9 cellular contexts compared by ENCODE assay signal in the genomic region with DNA sequence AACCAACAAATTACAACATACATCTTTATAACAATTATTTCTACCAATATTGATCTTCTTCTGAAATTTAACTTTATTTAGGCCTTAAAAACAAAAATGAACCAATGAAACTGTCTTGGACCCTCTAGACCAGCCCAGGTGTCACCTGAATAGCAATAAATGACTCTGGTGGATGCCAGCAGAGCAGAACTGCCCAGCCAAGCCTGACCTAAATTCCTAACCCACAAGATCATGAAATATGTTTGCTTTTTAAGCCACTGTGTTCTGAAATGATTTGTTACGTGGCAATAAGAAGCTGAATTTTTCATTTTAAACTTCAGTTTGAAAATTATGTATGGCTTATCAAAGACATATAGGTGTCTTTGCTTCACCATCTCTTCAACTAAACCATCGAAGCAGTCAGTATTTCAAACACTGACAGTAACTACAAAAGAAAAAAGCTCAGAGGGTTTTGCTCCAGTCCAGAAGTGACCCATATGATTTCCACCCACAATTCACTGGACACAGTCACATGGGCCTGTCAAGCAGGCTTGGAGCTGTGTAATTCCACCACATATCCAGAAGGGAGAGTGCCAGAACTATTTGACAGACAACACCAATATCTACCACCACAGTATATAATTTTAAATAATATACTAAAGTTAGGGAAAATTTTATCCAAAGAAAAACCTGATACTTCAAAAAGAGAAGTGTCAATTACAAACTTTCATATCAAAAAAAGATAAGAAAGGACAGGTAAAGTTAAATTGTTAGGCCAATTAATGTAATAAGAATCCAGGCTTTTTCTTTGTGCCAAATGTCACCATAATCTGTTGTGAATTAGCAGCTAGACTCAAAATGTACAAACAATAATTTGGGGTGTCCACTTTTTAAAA.
A peak's percentile ranks its signal among the peaks of the same experiment; 100 is the strongest.
DNase-seq lines count a peak whose midpoint lies in the region; ATAC-seq and TF ChIP-seq lines count a peak whose summit lies in the region.
"Had no signal": no experiment of that assay in that cellular context is flagged by ENCODE, and none has a peak within 500 bp of the region (broad histone marks: within the 10 kb centered on the region; RNA-seq: fewer than 3 reads in every experiment).

No MANE protein-coding gene starts in this region.

- peaks cover 10% of the 10 kb centered on the region for H3F3A ChIP-seq in SK-N-SH (replicated peaks; ENCODE audit: insufficient read depth)

- no peak for TF ChIP-seq EP300 in SK-N-SH (IDR thresholded peaks at IDR 0.05; ENCODE audit: borderline replicate concordance in 1 of 2, low read depth in 1 of 2, low read length in 1 of 2)

- peak; percentile 93 for TF ChIP-seq RAD21 in SK-N-SH (IDR thresholded peaks at IDR 0.05; ENCODE audit: low read length)

- H3K4me2 ChIP-seq in SK-N-SH = no peak overlapping the region

- WGBS in SK-N-SH (ENCODE audit: low lambda C conversion rate) = 88% methylated on average over 2 of the region's 2 CpGs

- peak; percentile 47 for ATAC-seq in GM19397 (IDR thresholded peaks at IDR 0.05; ENCODE audit: unreplicated experiment)

- H2AFZ ChIP-seq in SK-N-SH (ENCODE audit: low read depth) = no peak overlapping the region

- peaks cover 70% of the 10 kb centered on the region for H4K20me1 ChIP-seq in SK-N-SH (ENCODE audit: insufficient read depth)

- H3K36me3 ChIP-seq in SK-N-SH (replicated peaks in 1 of 2; ENCODE audit: control insufficient read depth in 1 of 2, insufficient read depth in 2 of 2, low read length in 1 of 2) = peaks cover 5 to 6% of the 10 kb centered on the region in 2 experiments

- CTCF ChIA-PET in SK-N-SH (lab: Yijun Ruan, JAX) = interaction anchor here (0.6 to 4.3 kb wide), 26 partner anchors 8 to 396 kb away, joined by 3 to 65 read pairs (median 5); partner anchors contain the start of gene KMT2C

- DNase-seq in Caki2 (ENCODE audit: low read depth) (peak; percentile 55), HS-27A (ENCODE audit: low read depth) (peak; percentile 4), SK-N-SH (peak; percentile 71), globus pallidus (ENCODE audit: low spot score) (peak; percentile 71), retina (peak; percentile 32), NOMO-1 (lab: John Stamatoyannopoulos, UW; ENCODE audit: unreplicated experiment in 2 of 2) (no peak)
- DNase-seq in activated CD4-positive, alpha-beta T cell treated with anti-CD3 and anti-CD28 coated beads, Interleukin-2, amount 50 U/mL, for 1 hour = no peak

- H3K4me3 ChIP-seq in SK-N-SH (ENCODE audit: low read depth in 2 of 2, low read length in 1 of 2) = no peak overlapping the region
- H3K4me3 ChIP-seq: SK-N-MC had no signal

- H3K9me3 ChIP-seq in SK-N-SH = no peaks in the 10 kb centered on the region

- peaks cover 94% of the 10 kb centered on the region for H3K79me2 ChIP-seq in SK-N-SH (ENCODE audit: insufficient read depth)

- H3K27ac ChIP-seq in SK-N-SH (ENCODE audit: low read depth in 2 of 2, low read length in 1 of 2) = no peak overlapping the region
- H3K27ac ChIP-seq: SK-N-MC had no signal

- H3K27me3 ChIP-seq in SK-N-SH (ENCODE audit: insufficient read depth) = no peaks in the 10 kb centered on the region

- no peaks in the 10 kb centered on the region for H3K9me2 ChIP-seq in SK-N-SH

- H3K4me1 ChIP-seq in SK-N-SH (ENCODE audit: control insufficient read depth in 1 of 2, insufficient read depth in 2 of 2, low read depth in 1 of 2, low read length in 1 of 2) = peaks cover 0 to 6% of the 10 kb centered on the region in 2 experiments; a peak in 3 of 4 replicates

- in situ Hi-C loops in Caki2 (cut with HindIII; ENCODE audit: low pct_unique_long_range_greater_than_20kb, low sequenced_read_pairs) = no loop called here

- POLR2A ChIA-PET in SK-N-SH (lab: Yijun Ruan, JAX) = interaction anchor here (0.9 kb wide), 1 partner anchor 123 kb away, joined by 3 read pairs; no protein-coding TSS in a partner anchor

- peak; percentile 74 for TF ChIP-seq CTCF in SK-N-SH (IDR thresholded peaks at IDR 0.05)

- H3K9ac ChIP-seq in SK-N-SH = no peak overlapping the region

TF ChIP-seq in SK-N-SH, 30 proteins besides CTCF, POLR2A, EP300 and RAD21:
- TF ChIP-seq SMC3 (IDR thresholded peaks at IDR 0.05; ENCODE audit: low read depth, low read length) = peak; percentile 78
- TF ChIP-seq MAX (IDR thresholded peaks at IDR 0.05; ENCODE audit: low read depth) = peak; percentile 50; the same call in 1 of the 2 replicates
- TF ChIP-seq USF1 (IDR thresholded peaks at IDR 0.05; ENCODE audit: borderline replicate concordance, low read depth) = peak; percentile 82; the same call in 1 of the 2 replicates
- TF ChIP-seq, protein P1, sequence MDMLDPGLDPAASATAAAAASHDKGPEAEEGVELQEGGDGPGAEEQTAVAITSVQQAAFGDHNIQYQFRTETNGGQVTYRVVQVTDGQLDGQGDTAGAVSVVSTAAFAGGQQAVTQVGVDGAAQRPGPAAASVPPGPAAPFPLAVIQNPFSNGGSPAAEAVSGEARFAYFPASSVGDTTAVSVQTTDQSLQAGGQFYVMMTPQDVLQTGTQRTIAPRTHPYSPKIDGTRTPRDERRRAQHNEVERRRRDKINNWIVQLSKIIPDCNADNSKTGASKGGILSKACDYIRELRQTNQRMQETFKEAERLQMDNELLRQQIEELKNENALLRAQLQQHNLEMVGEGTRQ (IDR thresholded peaks at IDR 0.05; ENCODE audit: borderline replicate concordance, low read depth, low read length) = peak; percentile 51; the same call in 1 of the 2 replicates
- TF ChIP-seq SIN3A (IDR thresholded peaks at IDR 0.05; ENCODE audit: borderline replicate concordance, low read depth, low read length) = peak; percentile 92
- peak; percentile 47 for TF ChIP-seq CHD2 (IDR thresholded peaks at IDR 0.05; ENCODE audit: low read length, partially characterized antibody)
- 0 out of 2 replicates have a peak, but pooled peaks have one; percentile 19 for TF ChIP-seq RFX5 (IDR thresholded peaks at IDR 0.05; ENCODE audit: low read length)
- TF ChIP-seq MXI1 (IDR thresholded peaks at IDR 0.05; ENCODE audit: low read depth, low read length) = peak; percentile 98
- no peak for TF ChIP-seq GATA2 (CRISPR knock-in tag; IDR thresholded peaks at IDR 0.05)
- TF ChIP-seq, protein P2, sequence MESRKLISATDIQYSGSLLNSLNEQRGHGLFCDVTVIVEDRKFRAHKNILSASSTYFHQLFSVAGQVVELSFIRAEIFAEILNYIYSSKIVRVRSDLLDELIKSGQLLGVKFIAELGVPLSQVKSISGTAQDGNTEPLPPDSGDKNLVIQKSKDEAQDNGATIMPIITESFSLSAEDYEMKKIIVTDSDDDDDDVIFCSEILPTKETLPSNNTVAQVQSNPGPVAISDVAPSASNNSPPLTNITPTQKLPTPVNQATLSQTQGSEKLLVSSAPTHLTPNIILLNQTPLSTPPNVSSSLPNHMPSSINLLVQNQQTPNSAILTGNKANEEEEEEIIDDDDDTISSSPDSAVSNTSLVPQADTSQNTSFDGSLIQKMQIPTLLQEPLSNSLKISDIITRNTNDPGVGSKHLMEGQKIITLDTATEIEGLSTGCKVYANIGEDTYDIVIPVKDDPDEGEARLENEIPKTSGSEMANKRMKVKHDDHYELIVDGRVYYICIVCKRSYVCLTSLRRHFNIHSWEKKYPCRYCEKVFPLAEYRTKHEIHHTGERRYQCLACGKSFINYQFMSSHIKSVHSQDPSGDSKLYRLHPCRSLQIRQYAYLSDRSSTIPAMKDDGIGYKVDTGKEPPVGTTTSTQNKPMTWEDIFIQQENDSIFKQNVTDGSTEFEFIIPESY (IDR thresholded peaks at IDR 0.05; ENCODE audit: borderline replicate concordance, low read depth) = no peak
- TF ChIP-seq TAF1 (IDR thresholded peaks at IDR 0.05; ENCODE audit: borderline replicate concordance, low read depth, low read length) = no peak
- no peak for TF ChIP-seq TEAD4 (IDR thresholded peaks at IDR 0.05; ENCODE audit: borderline replicate concordance, insufficient read depth)

Comparison
In these comparisons a context has a peak if more than half of its experiments do, and no peak if none do; other contexts are left out.
1. DNase-seq: peak in Caki2 (single experiment), HS-27A (single experiment), SK-N-SH (single experiment), globus pallidus (single experiment) and retina (single experiment); none in activated CD4-positive, alpha-beta T cell treated with anti-CD3 and anti-CD28 coated beads, Interleukin-2, amount 50 U/mL, for 1 hour (single experiment) and NOMO-1 (0 of 2).